31 cellular contexts compared by ENCODE assay signal in the genomic region with DNA sequence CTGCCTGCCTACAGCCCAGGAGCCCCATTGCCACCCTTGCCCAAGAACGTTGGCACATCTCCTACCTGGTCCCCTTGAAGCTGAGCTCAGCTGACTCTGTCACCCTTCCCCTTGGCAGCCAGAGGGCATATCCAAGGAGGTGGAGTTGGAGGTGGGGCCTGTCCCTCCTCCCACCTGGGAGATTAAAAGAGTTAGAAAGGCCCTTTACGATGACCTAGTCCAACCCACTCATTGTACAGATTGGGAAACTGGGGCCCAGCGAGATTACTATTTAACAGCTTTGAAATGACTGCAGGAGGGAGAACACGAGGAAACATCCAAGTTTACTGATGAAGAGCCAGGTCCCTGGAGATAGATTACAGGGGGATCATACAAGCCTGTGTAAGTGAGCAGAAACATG. TPM values are rescaled to one million over a fixed set of nuclear protein-coding genes. Genes with fewer than 3 reads are reported as not detected.
"Had no signal": no experiment of that assay in that cellular context is flagged by ENCODE, and none has a peak within 500 bp of the region (broad histone marks: within the 10 kb centered on the region; RNA-seq: fewer than 3 reads in every experiment).

A gene (minus strand): TSS at position 101 of the 400 bp plus-strand sequence. CDS start 580 bp downstream, outside the sequence.

- FAIRE-seq: colon, endometrium, islet of Langerhans, keratinocyte had no signal

- H3K27me3 Mint-ChIP-seq: naive thymus-derived CD4-positive, alpha-beta T cell had no signal

- H3K4me3 Mint-ChIP-seq: naive thymus-derived CD4-positive, alpha-beta T cell had no signal

- ATAC-seq: esophagus mucosa; gastrocnemius medialis; heart right ventricle; left cardiac atrium; left lung; left ventricle myocardium superior; lower lobe of right lung; naive thymus-derived CD4-positive, alpha-beta T cell had no signal

- H3K36me3 ChIP-seq: esophagus squamous epithelium, gastrocnemius medialis, heart right ventricle, left lung, lower lobe of right lung had no signal

- H3K4me3 ChIP-seq: coronary artery, dorsolateral prefrontal cortex, esophagus squamous epithelium, gastrocnemius medialis, heart right ventricle, left lung, lower lobe of right lung had no signal

- H3K4me1 ChIP-seq: esophagus squamous epithelium, gastrocnemius medialis, heart right ventricle, left lung, lower lobe of right lung had no signal

- H3K27ac Mint-ChIP-seq: naive thymus-derived CD4-positive, alpha-beta T cell had no signal

- H3K9me3 ChIP-seq: esophagus squamous epithelium, gastrocnemius medialis, heart right ventricle, left lung, lower lobe of right lung had no signal

- H3K27me3 ChIP-seq: esophagus squamous epithelium, gastrocnemius medialis, left lung had no signal

- H3K27ac ChIP-seq: coronary artery, dorsolateral prefrontal cortex, epithelial cell of prostate, esophagus squamous epithelium, gastrocnemius medialis, heart right ventricle, left lung, lower lobe of right lung had no signal

- DNase-seq: dermis blood vessel endothelial cell; dorsolateral prefrontal cortex; effector CD4-positive, alpha-beta T cell; effector memory CD4-positive, alpha-beta T cell; erythroblast; esophagus squamous epithelium; foreskin fibroblast; foreskin melanocyte; gastrocnemius medialis; glutamatergic neuron; head of caudate nucleus; heart right ventricle; hippocampal formation; left cardiac atrium; left lung; left ventricle myocardium superior; lower lobe of right lung; mesendoderm; midbrain; naive thymus-derived CD4-positive, alpha-beta T cell had no signal

RNA-seq across cellular contexts. Expression of the gene that starts here (rescaled TPM):
- total RNA-seq: dermis blood vessel endothelial cell, gastrocnemius medialis, kidney epithelial cell, left ventricle myocardium superior, lung microvascular endothelial cell, mononuclear cell, mucosa of gallbladder had no signal
- polyA plus RNA-seq: keratinocyte; naive thymus-derived CD4-positive, alpha-beta T cell had no signal
